Comparison of ENCODE assay signal across 24 cellular contexts in the genomic region with DNA sequence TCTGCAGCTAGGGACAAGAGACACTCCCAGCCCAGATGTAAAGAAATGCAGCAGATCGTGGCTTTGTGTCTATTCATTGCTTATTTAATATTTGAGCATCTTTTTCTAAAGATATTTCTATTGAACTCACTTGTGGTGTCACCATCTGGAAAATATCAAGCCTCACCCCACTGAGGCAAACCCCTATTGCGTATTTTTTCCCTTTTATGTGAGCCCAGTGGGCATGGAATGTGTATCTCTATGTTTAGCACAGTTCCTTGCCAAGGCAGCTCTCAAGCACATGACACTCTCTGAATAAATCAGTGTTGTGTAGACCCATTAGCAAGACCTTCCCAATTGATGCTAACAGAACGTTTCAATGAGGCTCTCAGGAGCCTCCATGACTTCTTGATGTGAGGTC.
"Had no signal": no experiment of that assay in that cellular context is flagged by ENCODE, and none has a peak within 500 bp of the region (broad histone marks: within the 10 kb centered on the region; RNA-seq: fewer than 3 reads in every experiment).

No MANE protein-coding gene starts in this region.

- H3K9me3 ChIP-seq: colonic mucosa, mucosa of descending colon, neutrophil, pancreas, sigmoid colon, thoracic aorta, transverse colon had no signal

- H3K27ac ChIP-seq: colonic mucosa, epithelial cell of prostate, heart right ventricle, left lung, neutrophil, pancreas, right atrium auricular region, sigmoid colon, spleen, thoracic aorta, transverse colon had no signal

- H3K36me3 ChIP-seq: colonic mucosa, heart right ventricle, left lung, neutrophil, pancreas, right atrium auricular region, sigmoid colon, spleen, thoracic aorta, transverse colon had no signal

- H3K27me3 ChIP-seq: colonic mucosa, pancreas, right atrium auricular region, sigmoid colon had no signal

- FAIRE-seq: islet of Langerhans, pancreas had no signal

- ATAC-seq: esophagus mucosa; heart right ventricle; left cardiac atrium; left lung; mucosa of descending colon; natural killer cell treated with Interleukin-12 subunit alpha and Interleukin-12 subunit beta and Interleukin-15 and Interleukin-18, amount 100 ng/mL, for 72 hours; pancreas; stimulated activated naive B cell treated with anti-CD40 and anti-IgM and Interleukin-4, amounts not matched to agents 10 μg/mL and 1 μg/mL and 100 μg/mL, for 72 hours had no signal

- DNase-seq: colonic mucosa; effector CD8-positive, alpha-beta T cell; endodermal cell; glutamatergic neuron; heart right ventricle; hippocampal formation; left cardiac atrium; left lung; mesenchymal stem cell; mucosa of descending colon; naive B cell; pancreas; sigmoid colon; spleen; stimulated activated CD4-positive, alpha-beta T cell treated with anti-CD3 and anti-CD28 coated beads, Interleukin-2, amount 100 ng/mL, for 48 hours; stimulated activated naive B cell treated with anti-CD40 and anti-IgM and Interleukin-4, amounts not matched to agents 10 μg/mL and 1 μg/mL and 100 μg/mL, for 72 hours; transverse colon had no signal

- H3K4me1 ChIP-seq: colonic mucosa, heart right ventricle, left lung, pancreas, right atrium auricular region, sigmoid colon, spleen, transverse colon had no signal

- H3K4me3 ChIP-seq: colonic mucosa, heart right ventricle, left lung, mucosa of descending colon, pancreas, right atrium auricular region, sigmoid colon, spleen, thoracic aorta, transverse colon had no signal
